In the genomic region with DNA sequence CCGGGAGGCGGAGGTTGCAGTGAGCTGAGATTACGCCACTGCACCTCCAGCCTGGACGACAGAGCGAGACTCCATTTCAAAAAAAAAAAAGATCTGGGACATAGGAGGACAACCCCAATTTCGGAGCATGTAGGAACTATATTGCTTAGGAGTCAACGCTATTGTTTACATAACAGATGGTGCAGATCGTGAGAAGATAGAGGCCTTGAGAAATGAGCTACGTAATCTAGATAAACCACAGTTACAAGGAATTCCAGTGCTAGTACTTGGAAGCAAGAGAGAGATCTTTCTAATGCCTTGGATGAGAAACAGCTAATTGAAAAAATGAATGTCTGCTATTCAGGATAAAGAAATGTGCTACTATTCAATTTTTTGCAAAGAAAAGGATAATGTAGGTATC, we compare ENCODE assay signal across 17 cellular contexts. TPM values are rescaled to one million over a fixed set of nuclear protein-coding genes. Genes with fewer than 3 reads are reported as not detected.
A peak's percentile ranks its signal among the peaks of the same experiment; 100 is the strongest.
DNase-seq lines count a peak whose midpoint lies in the region; ATAC-seq and TF ChIP-seq lines count a peak whose summit lies in the region.
"Had no signal": no experiment of that assay in that cellular context is flagged by ENCODE, and none has a peak within 500 bp of the region (broad histone marks: within the 10 kb centered on the region; RNA-seq: fewer than 3 reads in every experiment).

No MANE protein-coding gene starts in this region.

- intact Hi-C loops in sigmoid colon (cut with DNase I) = no loop called here

- no peak for TF ChIP-seq POLR2A in sigmoid colon (IDR thresholded peaks at IDR 0.05)

- peaks cover 9% of the 10 kb centered on the region for H3K4me1 Mint-ChIP-seq in progenitor cell of endocrine pancreas (ENCODE audit: low read depth)
- H3K4me1 Mint-ChIP-seq: H9 had no signal

- peaks cover 0 to 18% (median 0%) of the 10 kb centered on the region in 4 donors for H3K36me3 ChIP-seq in sigmoid colon
- H3K36me3 ChIP-seq: BLaER1 had no signal

- H3K4me1 ChIP-seq in sigmoid colon = no peaks in the 10 kb centered on the region

- DNase-seq in NCI-H2171 treated with DMSO at 0.1 percent for 48 hours (lab: John Stamatoyannopoulos, UW) (peak; percentile 58), NCI-H2171 (lab: John Stamatoyannopoulos, UW) (no peak), amniotic epithelial cell (ENCODE audit: low read depth) (peak; percentile 93), iris pigment epithelial cell (ENCODE audit: low read depth) (peak; percentile 62), progenitor cell of endocrine pancreas (ENCODE audit: low spot score, unreplicated experiment) (no peak), sigmoid colon (no peak)
- no peak for DNase-seq in activated CD4-positive, CD25-positive, alpha-beta regulatory T cell (lab: John Stamatoyannopoulos, UW)
- DNase-seq: 8988T; CD4-positive, alpha-beta memory T cell; DMS53; DND-41; H9; KBM-7 had no signal

- peak overlapping the region; percentile 7 for H3K27ac Mint-ChIP-seq in progenitor cell of endocrine pancreas

- no peaks in the 10 kb centered on the region for H3K27me3 Mint-ChIP-seq in progenitor cell of endocrine pancreas
- H3K27me3 Mint-ChIP-seq: CD4-positive, alpha-beta memory T cell had no signal

- no peak for ATAC-seq in HG03045 (IDR thresholded peaks at IDR 0.05; ENCODE audit: unreplicated experiment)

- no peak for TF ChIP-seq EP300 in sigmoid colon (IDR thresholded peaks at IDR 0.05)

- TF ChIP-seq CTCF in progenitor cell of endocrine pancreas (IDR thresholded peaks at IDR 0.05; ENCODE audit: unreplicated experiment) = no peak
- TF ChIP-seq CTCF in sigmoid colon (IDR thresholded peaks at IDR 0.05) = no peak

- H3K9me3 Mint-ChIP-seq in progenitor cell of endocrine pancreas (ENCODE audit: low read depth) = no peaks in the 10 kb centered on the region
- H3K9me3 Mint-ChIP-seq: CD14-positive monocyte; CD4-positive, alpha-beta memory T cell; H9 had no signal

- H3K36me3 Mint-ChIP-seq in progenitor cell of endocrine pancreas (ENCODE audit: insufficient read depth) = peaks cover 2% of the 10 kb centered on the region

- H3K9me3 ChIP-seq in sigmoid colon = no peaks in the 10 kb centered on the region
- H3K9me3 ChIP-seq: BLaER1 had no signal

- WGBS in sigmoid colon, 2 donors = 65 to 86% methylated on average over 9 of the region's 9 CpGs

- no peak overlapping the region for H3K27ac ChIP-seq in sigmoid colon
- H3K27ac ChIP-seq: BLaER1, HL-60 had no signal

- H3K27me3 ChIP-seq in sigmoid colon = no peaks in the 10 kb centered on the region
- H3K27me3 ChIP-seq: BLaER1 had no signal

- no peak overlapping the region for H3K4me3 ChIP-seq in sigmoid colon
- H3K4me3 ChIP-seq: BLaER1 had no signal

- H3K4me3 Mint-ChIP-seq in progenitor cell of endocrine pancreas (ENCODE audit: low read depth) = no peak overlapping the region
- H3K4me3 Mint-ChIP-seq: CD14-positive monocyte; CD4-positive, alpha-beta memory T cell; H9 had no signal

RNA-seq across cellular contexts. Expression of a gene that starts 20.3 kb away (rescaled TPM):
- 8.4 and 8.5 TPM in 2 replicates for total RNA-seq in progenitor cell of endocrine pancreas
- total RNA-seq in sigmoid colon = 10 to 100 TPM in 1 of 4 donors, 1 to 10 TPM in 3; 4.8 to 13.8 (median 5.3) TPM
- 10 to 100 TPM; 13.3 to 23.8 (median 15.0) TPM for polyA plus RNA-seq in sigmoid colon

RNA-seq across cellular contexts. Expression of a gene that starts 42.7 kb away (rescaled TPM):
- total RNA-seq in progenitor cell of endocrine pancreas (6.0 and 7.0 TPM in 2 replicates), sigmoid colon (1 to 10 TPM; 1.2 to 1.8 (median 1.4) TPM)
- 10 to 100 TPM; 16.8 to 39.6 (median 33.3) TPM for polyA plus RNA-seq in sigmoid colon

Comparison
In these comparisons a context has a peak if more than half of its experiments do, and no peak if none do; other contexts are left out.
1. DNase-seq: peak in NCI-H2171 treated with DMSO at 0.1 percent for 48 hours (single experiment), amniotic epithelial cell (single experiment) and iris pigment epithelial cell (single experiment); none in NCI-H2171 (single experiment), progenitor cell of endocrine pancreas (single experiment), sigmoid colon (single experiment) and activated CD4-positive, CD25-positive, alpha-beta regulatory T cell (0 of 4).